Comparison of ENCODE assay signal across 27 cellular contexts in the genomic region with DNA sequence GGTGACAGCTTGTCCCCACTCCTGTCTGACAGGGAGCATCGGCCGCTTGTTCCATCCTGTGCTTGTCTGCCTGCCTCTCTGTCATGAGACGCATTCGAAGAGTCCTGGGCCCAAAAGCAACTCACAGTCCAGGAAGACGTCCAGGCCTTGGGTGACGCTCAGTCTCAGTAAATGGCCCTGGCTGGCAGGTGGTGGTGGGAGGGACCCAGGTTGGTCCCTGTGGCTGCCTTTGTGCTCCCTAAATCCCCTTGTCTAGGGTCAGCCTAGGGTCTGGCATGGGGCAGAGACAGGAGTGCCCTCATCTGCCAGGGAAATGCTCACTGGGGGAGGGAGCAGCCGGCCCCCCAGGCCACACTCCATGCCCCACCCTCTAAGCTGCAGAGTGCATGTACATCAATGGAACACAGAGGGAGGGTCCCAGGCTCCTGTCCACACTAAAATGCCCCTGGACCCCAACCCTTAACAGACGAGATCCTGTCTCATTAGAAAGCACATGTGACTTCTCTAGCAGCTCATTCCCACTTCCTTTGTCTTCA.
A peak's percentile ranks its signal among the peaks of the same experiment; 100 is the strongest.
DNase-seq lines count a peak whose midpoint lies in the region; ATAC-seq and TF ChIP-seq lines count a peak whose summit lies in the region.
"Had no signal": no experiment of that assay in that cellular context is flagged by ENCODE, and none has a peak within 500 bp of the region (broad histone marks: within the 10 kb centered on the region; RNA-seq: fewer than 3 reads in every experiment).

No MANE protein-coding gene starts in this region.

- TF ChIP-seq CTCF in endodermal cell (conservative IDR thresholded peaks at IDR 0.05) (no peak), neural crest cell (conservative IDR thresholded peaks at IDR 0.05) (no peak), type B pancreatic cell (conservative IDR thresholded peaks at IDR 0.05) (no peak), testis (IDR thresholded peaks at IDR 0.05) (no peak)

- H3K9me3 ChIP-seq in KOPT-K1 (ENCODE audit: insufficient read depth, low read length, poor library complexity, severe bottlenecking): no peaks in the 10 kb centered on the region
- H3K9me3 ChIP-seq in endodermal cell (ENCODE audit: control insufficient read depth, low read length): no peaks in the 10 kb centered on the region
- no peaks in the 10 kb centered on the region for H3K9me3 ChIP-seq in right cardiac atrium (ENCODE audit: control insufficient read depth, low read length)
- no peaks in the 10 kb centered on the region for H3K9me3 ChIP-seq in testis
- H3K9me3 ChIP-seq: esophagus squamous epithelium, mucosa of descending colon, neutrophil, psoas muscle, tibial artery had no signal

- no peak overlapping the region for H3K9ac ChIP-seq in endodermal cell (ENCODE audit: extremely low read depth, low read length, poor library complexity, severe bottlenecking)

- H3K27me3 Mint-ChIP-seq in endodermal cell (ENCODE audit: insufficient read depth) (no peaks in the 10 kb centered on the region), neural crest cell (ENCODE audit: low read depth) (peaks cover 5% of the 10 kb centered on the region), type B pancreatic cell (peaks cover 4% of the 10 kb centered on the region), immature natural killer cell (ENCODE audit: low read depth in 3 of 3) (peaks cover 0 to 10% (median 8%) of the 10 kb centered on the region in 3 donors)
- H3K27me3 Mint-ChIP-seq in activated T-cell treated with anti-CD3 and anti-CD28 coated beads, Interleukin-2, amount 50 U/mL, for 72 hours (ENCODE audit: low read depth): peaks cover 4% of the 10 kb centered on the region

- no peak for ATAC-seq in activated T-cell treated with anti-CD3 and anti-CD28 coated beads, Interleukin-2, amount 50 U/mL, for 72 hours (replicated peaks in 1 of 2)
- ATAC-seq in right cardiac atrium: no peak
- ATAC-seq: effector memory CD8-positive, alpha-beta T cell; mucosa of descending colon; psoas muscle; stimulated activated naive B cell treated with anti-CD40 and anti-IgM and Interleukin-4, amounts not matched to agents 10 μg/mL and 1 μg/mL and 100 μg/mL, for 72 hours had no signal

- no peak overlapping the region for H3K4me3 ChIP-seq in endodermal cell (ENCODE audit: low read length)
- H3K4me3 ChIP-seq in right cardiac atrium (ENCODE audit: low read length): no peak overlapping the region
- H3K4me3 ChIP-seq in testis: no peak overlapping the region
- H3K4me3 ChIP-seq: esophagus squamous epithelium, mucosa of descending colon, psoas muscle, smooth muscle cell, tibial artery had no signal

- H3K4me1 ChIP-seq in endodermal cell (ENCODE audit: control insufficient read depth, insufficient read depth, low read length) (no peaks in the 10 kb centered on the region), right cardiac atrium (ENCODE audit: control insufficient read depth, insufficient read depth, low read length) (peaks cover 22% of the 10 kb centered on the region), testis (no peaks in the 10 kb centered on the region)
- H3K4me1 ChIP-seq: psoas muscle, tibial artery had no signal

- H3K27ac ChIP-seq in KOPT-K1 (ENCODE audit: low read depth, low read length, poor library complexity, severe bottlenecking) (peak overlapping the region; percentile 67), endodermal cell (ENCODE audit: low read depth, low read length) (no peak overlapping the region), right cardiac atrium (ENCODE audit: low read length) (no peak overlapping the region), testis (no peak overlapping the region)
- H3K27ac ChIP-seq: esophagus squamous epithelium, neutrophil, psoas muscle, tibial artery had no signal

- intact Hi-C loops in right cardiac atrium (cut with DNase I): no loop called here
- intact Hi-C loops in testis (cut with DNase I; ENCODE audit: low total_unique reads): no loop called here

- no peak overlapping the region for H3K27ac Mint-ChIP-seq in endodermal cell
- peak overlapping the region; percentile 35 for H3K27ac Mint-ChIP-seq in neural crest cell (ENCODE audit: unreplicated experiment)
- no peak overlapping the region for H3K27ac Mint-ChIP-seq in type B pancreatic cell
- H3K27ac Mint-ChIP-seq in activated T-cell treated with anti-CD3 and anti-CD28 coated beads, Interleukin-2, amount 50 U/mL, for 72 hours: no peak overlapping the region
- H3K27ac Mint-ChIP-seq in immature natural killer cell: peak overlapping the region in 1 of 6 donors; percentile 55
- H3K27ac Mint-ChIP-seq: brain; CD4-positive, alpha-beta memory T cell; stimulated activated naive B cell treated with anti-CD40 and anti-IgM and Interleukin-4, amounts not matched to agents 10 μg/mL and 1 μg/mL and 100 μg/mL, for 72 hours; T-helper 2 cell treated with Interferon-gamma antibody and Interleukin-4, amounts not matched to agents 5 μg/mL and 100 μg/mL, for 36 hours had no signal

- H3K4me3 Mint-ChIP-seq in endodermal cell (no peak overlapping the region), neural crest cell (no peak overlapping the region), type B pancreatic cell (no peak overlapping the region), immature natural killer cell (no peak overlapping the region)
- H3K4me3 Mint-ChIP-seq in activated T-cell treated with anti-CD3 and anti-CD28 coated beads, Interleukin-2, amount 50 U/mL, for 72 hours: no peak overlapping the region
- H3K4me3 Mint-ChIP-seq: brain; effector memory CD8-positive, alpha-beta T cell; stimulated activated naive B cell treated with anti-CD40 and anti-IgM and Interleukin-4, amounts not matched to agents 10 μg/mL and 1 μg/mL and 100 μg/mL, for 72 hours; T-helper 2 cell treated with Interferon-gamma antibody and Interleukin-4, amounts not matched to agents 5 μg/mL and 100 μg/mL, for 36 hours had no signal

- H3K36me3 Mint-ChIP-seq in endodermal cell (ENCODE audit: low read depth): no peaks in the 10 kb centered on the region
- H3K36me3 Mint-ChIP-seq in neural crest cell (ENCODE audit: low read depth): no peaks in the 10 kb centered on the region
- H3K36me3 Mint-ChIP-seq in type B pancreatic cell: no peaks in the 10 kb centered on the region
- no peaks in the 10 kb centered on the region for H3K36me3 Mint-ChIP-seq in activated T-cell treated with anti-CD3 and anti-CD28 coated beads, Interleukin-2, amount 50 U/mL, for 72 hours (ENCODE audit: insufficient read depth in 2 of 2)
- no peaks in the 10 kb centered on the region for H3K36me3 Mint-ChIP-seq in immature natural killer cell
- H3K36me3 Mint-ChIP-seq: brain; CD4-positive, alpha-beta memory T cell; stimulated activated naive B cell treated with anti-CD40 and anti-IgM and Interleukin-4, amounts not matched to agents 10 μg/mL and 1 μg/mL and 100 μg/mL, for 72 hours had no signal

- 87 to 90% methylated on average over 8 of the region's 8 CpGs for WGBS in endodermal cell (ENCODE audit: insufficient coverage in 1 of 2, insufficient read length in 1 of 2), 2 experiments
- 91% methylated on average over 8 of the region's 8 CpGs for WGBS in right cardiac atrium
- WGBS in testis, 2 donors: 86 to 90% methylated on average over 8 of the region's 8 CpGs

- TF ChIP-seq POLR2A in testis (IDR thresholded peaks at IDR 0.05): no peak

- H3K27me3 ChIP-seq in endodermal cell (ENCODE audit: control insufficient read depth, insufficient read depth, low read length, poor library complexity, severe bottlenecking): no peaks in the 10 kb centered on the region
- no peaks in the 10 kb centered on the region for H3K27me3 ChIP-seq in right cardiac atrium (ENCODE audit: control insufficient read depth, insufficient read depth)
- H3K27me3 ChIP-seq in testis: no peaks in the 10 kb centered on the region
- H3K27me3 ChIP-seq: esophagus squamous epithelium, tibial artery had no signal

- no peaks in the 10 kb centered on the region for H3K36me3 ChIP-seq in KOPT-K1 (ENCODE audit: insufficient read depth, low read length)
- H3K36me3 ChIP-seq in endodermal cell (ENCODE audit: control insufficient read depth, insufficient read depth, low read length): no peaks in the 10 kb centered on the region
- H3K36me3 ChIP-seq in testis (ENCODE audit: low read depth, missing control alignments): no peaks in the 10 kb centered on the region
- H3K36me3 ChIP-seq: esophagus squamous epithelium, neutrophil, tibial artery had no signal

- peaks cover 6% of the 10 kb centered on the region for H3K4me1 Mint-ChIP-seq in endodermal cell
- H3K4me1 Mint-ChIP-seq in neural crest cell: peaks cover 22% of the 10 kb centered on the region
- peaks cover 43% of the 10 kb centered on the region for H3K4me1 Mint-ChIP-seq in type B pancreatic cell (ENCODE audit: unreplicated experiment)
- H3K4me1 Mint-ChIP-seq in activated T-cell treated with anti-CD3 and anti-CD28 coated beads, Interleukin-2, amount 50 U/mL, for 72 hours (ENCODE audit: low read depth): peaks cover 31% of the 10 kb centered on the region
- H3K4me1 Mint-ChIP-seq in immature natural killer cell: peaks cover 19 to 32% of the 10 kb centered on the region in 2 donors
- H3K4me1 Mint-ChIP-seq: stimulated activated naive B cell treated with anti-CD40 and anti-IgM and Interleukin-4, amounts not matched to agents 10 μg/mL and 1 μg/mL and 100 μg/mL, for 72 hours had no signal

- DNase-seq in endodermal cell (peak; percentile 36), neural crest cell (ENCODE audit: low read depth, low spot score) (no peak), type B pancreatic cell (ENCODE audit: extremely low spot score, unreplicated experiment) (peak; percentile 39), right cardiac atrium (no peak), testis (no peak), immature natural killer cell (no peak)
- DNase-seq in activated T-cell treated with anti-CD3 and anti-CD28 coated beads, Interleukin-2, amount 50 U/mL, for 72 hours: no peak
- DNase-seq: activated CD4-positive, alpha-beta T cell treated with anti-CD3 and anti-CD28 coated beads for 48 hours; activated gamma-delta T cell; CD4-positive, alpha-beta memory T cell; DMS153; effector memory CD8-positive, alpha-beta T cell; esophagus squamous epithelium; hippocampal formation; mucosa of descending colon; NCI-H2081 treated with DMSO at 0.1 percent for 48 hours; NCI-H345; NCI-H82; psoas muscle; stimulated activated CD4-positive, alpha-beta T cell treated with anti-CD3 and anti-CD28 coated beads, Interleukin-2, amount 100 ng/mL, for 48 hours; stimulated activated naive B cell treated with anti-CD40 and anti-IgM and Interleukin-4, amounts not matched to agents 10 μg/mL and 1 μg/mL and 100 μg/mL, for 72 hours; tibial artery had no signal

- H3K9me3 Mint-ChIP-seq in endodermal cell (no peaks in the 10 kb centered on the region), neural crest cell (peaks cover 7% of the 10 kb centered on the region), type B pancreatic cell (no peaks in the 10 kb centered on the region), immature natural killer cell (peaks cover 0 to 5% (median 0%) of the 10 kb centered on the region in 6 donors)
- no peaks in the 10 kb centered on the region for H3K9me3 Mint-ChIP-seq in activated T-cell treated with anti-CD3 and anti-CD28 coated beads, Interleukin-2, amount 50 U/mL, for 72 hours
- H3K9me3 Mint-ChIP-seq: effector memory CD8-positive, alpha-beta T cell; T-helper 2 cell treated with Interferon-gamma antibody and Interleukin-4, amounts not matched to agents 5 μg/mL and 100 μg/mL, for 36 hours had no signal

Comparison
In these comparisons a context has a peak if more than half of its experiments do, and no peak if none do; other contexts are left out.
1. DNase-seq: peak in endodermal cell (single experiment) and type B pancreatic cell (single experiment); none in neural crest cell (single experiment), activated T-cell treated with anti-CD3 and anti-CD28 coated beads, Interleukin-2, amount 50 U/mL, for 72 hours (0 of 2), right cardiac atrium (0 of 3), testis (single experiment) and immature natural killer cell (0 of 3).